Comparison of ENCODE assay signal across 8 cellular contexts in the genomic region with DNA sequence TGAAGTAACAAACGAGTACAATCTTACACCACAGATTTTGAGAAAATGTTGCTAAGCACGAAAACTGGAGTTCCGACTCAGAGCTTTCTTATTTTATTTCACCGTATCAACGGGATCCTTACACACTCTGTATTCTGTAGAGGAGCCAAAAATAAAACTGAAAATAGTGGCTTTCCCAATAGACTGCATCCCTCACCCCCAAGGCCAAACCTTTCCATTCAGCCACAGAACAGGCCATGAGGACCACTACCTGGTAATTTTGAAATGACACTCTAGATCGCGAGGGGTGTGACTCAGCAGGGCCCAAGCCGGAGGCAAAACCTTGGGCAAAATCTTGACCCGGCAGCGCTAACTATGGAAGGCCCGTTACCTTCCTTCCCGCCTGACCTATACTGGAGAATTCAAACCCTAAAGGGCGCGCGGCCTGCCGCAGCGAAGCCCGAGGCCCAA. TPM values are rescaled to one million over a fixed set of nuclear protein-coding genes. Genes with fewer than 3 reads are reported as not detected.
DNase-seq lines count a peak whose midpoint lies in the region; TF ChIP-seq lines count a peak whose summit lies in the region.

No MANE protein-coding gene starts in this region.

- peak overlapping the region; percentile 99 for H3K27ac ChIP-seq in muscle layer of duodenum (ENCODE audit: low read length)

- H3K9me3 ChIP-seq in muscle layer of duodenum (ENCODE audit: control insufficient read depth in 1 of 2, low read length in 2 of 2), result no peaks in the 10 kb centered on the region

- H3K36me3 ChIP-seq in muscle layer of duodenum (ENCODE audit: control insufficient read depth in 1 of 2, insufficient read depth in 2 of 2, low read length in 2 of 2), result peaks cover 24 to 50% of the 10 kb centered on the region in 2 donors

- H3K4me3 ChIP-seq in GM12865 (ENCODE audit: low read depth, low read length) (peak overlapping the region; percentile 71), choroid plexus epithelial cell (ENCODE audit: low read depth, low read length) (peak overlapping the region; percentile 100), muscle layer of duodenum (ENCODE audit: low read depth in 1 of 2, low read length in 2 of 2) (peak overlapping the region; percentile 94 to 98)

- no peaks in the 10 kb centered on the region for H3K27me3 ChIP-seq in muscle layer of duodenum (ENCODE audit: low read depth, low read length)

- peaks cover 0 to 13% of the 10 kb centered on the region in 2 donors for H3K4me1 ChIP-seq in muscle layer of duodenum (ENCODE audit: control insufficient read depth in 1 of 2, insufficient read depth in 2 of 2, low read length in 2 of 2)

- no peak for TF ChIP-seq CTCF in GM12865 (IDR thresholded peaks at IDR 0.05; ENCODE audit: insufficient read depth, low read depth, low read length, missing control alignments)
- TF ChIP-seq CTCF in choroid plexus epithelial cell (conservative IDR thresholded peaks at IDR 0.05; ENCODE audit: low read depth, low read length), result no peak

- DNase-seq in GM12865 (ENCODE audit: low read depth), result no peak
- DNase-seq in LoVo (ENCODE audit: low spot score), result peak; percentile 42
- DNase-seq in choroid plexus epithelial cell (ENCODE audit: low read depth), result peak; percentile 26
- DNase-seq in iPS-NIHi11 (ENCODE audit: low spot score), result no peak
- no peak for DNase-seq in NCI-H345 (lab: John Stamatoyannopoulos, UW)
- DNase-seq in ureter (ENCODE audit: low spot score), result no peak
- no peak for DNase-seq in HuH-7.5 (ENCODE audit: low spot score)

RNA-seq across cellular contexts. Expression of a gene that starts 0.4 kb away (rescaled TPM):
- total RNA-seq in ureter, result 289 TPM

RNA-seq across cellular contexts. Expression of a gene that starts 31.7 kb away (rescaled TPM):
- 112 TPM for total RNA-seq in ureter

Comparison
In these comparisons a context has a peak if more than half of its experiments do, and no peak if none do; other contexts are left out.
1. DNase-seq: peak in LoVo (single experiment) and choroid plexus epithelial cell (single experiment); none in GM12865 (single experiment), iPS-NIHi11 (single experiment), NCI-H345 (single experiment), ureter (single experiment) and HuH-7.5 (single experiment).
2. Peak in every context shown above with its lines, with median percentiles within 50 percentile points of each other: H3K4me3 ChIP-seq.